In genomic region chr17:76515291-76515949, GRCh38 we compare ENCODE assay signal across 8 cellular contexts. TPM values are rescaled to one million over a fixed set of nuclear protein-coding genes. Genes with fewer than 3 reads are reported as not detected.
DNase-seq lines count a peak whose midpoint lies in the region; ATAC-seq and TF ChIP-seq lines count a peak whose summit lies in the region.

No MANE protein-coding gene starts in this region.

- DNase-seq in CD14-positive monocyte (ENCODE audit: low spot score) (peak; percentile 93), mammary epithelial cell (peak; percentile 91), SHP77 treated with DMSO at 0.1 percent for 48 hours (lab: John Stamatoyannopoulos, UW) (no peak), WTC11 (ENCODE audit: low spot score) (no peak)
- DNase-seq in activated CD4-positive, CD25-positive, alpha-beta regulatory T cell (lab: John Stamatoyannopoulos, UW), result peak; percentile 22 to 63 (median 57)

- H3K4me3 Mint-ChIP-seq in CD14-positive monocyte (peak overlapping the region; percentile 67 to 88), WTC11 (no peak overlapping the region)
- peak overlapping the region; percentile 57 for H3K4me3 Mint-ChIP-seq in stimulated activated memory B cell treated with anti-CD40 and anti-IgM and Interleukin-4, amounts not matched to agents 10 μg/mL and 1 μg/mL and 100 μg/mL, for 72 hours

- no peaks in the 10 kb centered on the region for H3K9me3 ChIP-seq in mammary epithelial cell (replicated peaks; ENCODE audit: insufficient read depth, low read length)
- H3K9me3 ChIP-seq in muscle layer of duodenum (ENCODE audit: control insufficient read depth in 1 of 2, low read length in 2 of 2), result no peaks in the 10 kb centered on the region

- WGBS in mammary epithelial cell (ENCODE audit: low coverage, missing lambda C conversion rate), result 17% methylated on average over 19 of the region's 21 CpGs

- peak overlapping the region; percentile 92 for H2AFZ ChIP-seq in mammary epithelial cell (ENCODE audit: low read depth, low read length)

- H4K20me1 ChIP-seq in mammary epithelial cell (ENCODE audit: insufficient read depth, low read length), result no peaks in the 10 kb centered on the region

- H3K9ac ChIP-seq in mammary epithelial cell (ENCODE audit: insufficient read depth, low read length), result peak overlapping the region; percentile 57

- in situ Hi-C loops in mammary epithelial cell (cut with MboI; ENCODE audit: low sequenced_read_pairs in 2 of 2), result no loop called here

- peak overlapping the region; percentile 56 for H3K4me2 ChIP-seq in mammary epithelial cell (ENCODE audit: insufficient read depth, low read depth, low read length)

- H3K4me3 ChIP-seq in mammary epithelial cell (replicated peaks in 1 of 3; ENCODE audit: insufficient read depth in 1 of 3, low read depth in 2 of 3, low read length in 3 of 3) (peak overlapping the region in 1 of 3 experiments; percentile 5), muscle layer of duodenum (ENCODE audit: low read depth in 1 of 2, low read length in 2 of 2) (no peak overlapping the region)

- H3K27ac ChIP-seq in mammary epithelial cell (ENCODE audit: insufficient read depth, low read depth, low read length), result peak overlapping the region; percentile 58
- H3K27ac ChIP-seq in muscle layer of duodenum (ENCODE audit: low read length), result peak overlapping the region; percentile 45

- H3K4me1 ChIP-seq in mammary epithelial cell (ENCODE audit: insufficient read depth, low read length) (peaks cover 9% of the 10 kb centered on the region), muscle layer of duodenum (ENCODE audit: control insufficient read depth in 1 of 2, insufficient read depth in 2 of 2, low read length in 2 of 2) (peaks cover 0 to 5% of the 10 kb centered on the region in 2 donors)

- peaks cover 3% of the 10 kb centered on the region for H3K27me3 ChIP-seq in mammary epithelial cell (ENCODE audit: insufficient read depth, low read length)
- H3K27me3 ChIP-seq in muscle layer of duodenum (ENCODE audit: low read depth, low read length), result no peaks in the 10 kb centered on the region

- H3K27ac Mint-ChIP-seq in CD14-positive monocyte (peak overlapping the region; percentile 92 to 99 (median 94)), WTC11 (no peak overlapping the region)
- peak overlapping the region; percentile 84 for H3K27ac Mint-ChIP-seq in stimulated activated memory B cell treated with anti-CD40 and anti-IgM and Interleukin-4, amounts not matched to agents 10 μg/mL and 1 μg/mL and 100 μg/mL, for 72 hours

- H3K27me3 Mint-ChIP-seq in CD14-positive monocyte (ENCODE audit: low read depth in 3 of 3) (peaks cover 6 to 10% (median 9%) of the 10 kb centered on the region in 3 donors), WTC11 (ENCODE audit: low read depth) (peaks cover 10% of the 10 kb centered on the region)
- peaks cover 15% of the 10 kb centered on the region for H3K27me3 Mint-ChIP-seq in stimulated activated memory B cell treated with anti-CD40 and anti-IgM and Interleukin-4, amounts not matched to agents 10 μg/mL and 1 μg/mL and 100 μg/mL, for 72 hours

- CTCF ChIA-PET in mammary epithelial cell (lab: Charles Lee; ENCODE audit: low non-redundant PET), result no interaction called here
- CTCF ChIA-PET in WTC11 (lab: Charles Lee), result interaction anchor here (3.9 kb wide), 1 partner anchor 8 kb away, joined by 16 read pairs; no protein-coding TSS in a partner anchor

- H3K79me2 ChIP-seq in mammary epithelial cell (ENCODE audit: insufficient read depth, low read length), result no peaks in the 10 kb centered on the region

- dilution Hi-C loops in mammary epithelial cell (cut with HindIII; ENCODE audit: low sequenced_read_pairs), result no loop called here

- intact Hi-C loops in CD14-positive monocyte (cut with micrococcal nuclease), result no loop called here
- intact Hi-C loops in mammary epithelial cell (cut with micrococcal nuclease), result no loop called here

- peaks cover 47% of the 10 kb centered on the region for H3K4me1 Mint-ChIP-seq in CD14-positive monocyte
- peaks cover 19% of the 10 kb centered on the region for H3K4me1 Mint-ChIP-seq in stimulated activated memory B cell treated with anti-CD40 and anti-IgM and Interleukin-4, amounts not matched to agents 10 μg/mL and 1 μg/mL and 100 μg/mL, for 72 hours
- H3K4me1 Mint-ChIP-seq in WTC11, result peaks cover 7% of the 10 kb centered on the region

- POLR2A ChIA-PET in WTC11 (lab: Charles Lee), result no interaction called here

- BruUV-seq in mammary epithelial cell (replicated peaks; lab: Mats Ljungman, UMichigan), result no TSS peak

- ATAC-seq in HG02870 (IDR thresholded peaks at IDR 0.05; ENCODE audit: unreplicated experiment) (peak; percentile 63), WTC11 (no peak)
- peak; percentile 90 for ATAC-seq in stimulated activated memory B cell treated with anti-CD40 and anti-IgM and Interleukin-4, amounts not matched to agents 10 μg/mL and 1 μg/mL and 100 μg/mL, for 72 hours

- TF ChIP-seq CTCF in CD14-positive monocyte (IDR thresholded peaks at IDR 0.05) (no peak), mammary epithelial cell (conservative IDR thresholded peaks at IDR 0.05 in 1 of 2, IDR thresholded peaks at IDR 0.05 in 1 of 2; ENCODE audit: extremely low read depth in 1 of 2, insufficient read depth in 1 of 2, low read depth in 1 of 2, low read length in 2 of 2) (no peak), WTC11 (IDR thresholded peaks at IDR 0.05) (no peak)

- H3K36me3 ChIP-seq in mammary epithelial cell (ENCODE audit: insufficient read depth, low read length) (no peaks in the 10 kb centered on the region), muscle layer of duodenum (ENCODE audit: control insufficient read depth in 1 of 2, insufficient read depth in 2 of 2, low read length in 2 of 2) (no peaks in the 10 kb centered on the region)

- H3K9me3 Mint-ChIP-seq in CD14-positive monocyte (peaks cover 0 to 3% (median 0%) of the 10 kb centered on the region in 7 donors), WTC11 (no peaks in the 10 kb centered on the region)
- no peaks in the 10 kb centered on the region for H3K9me3 Mint-ChIP-seq in stimulated activated memory B cell treated with anti-CD40 and anti-IgM and Interleukin-4, amounts not matched to agents 10 μg/mL and 1 μg/mL and 100 μg/mL, for 72 hours

- H3K36me3 Mint-ChIP-seq in CD14-positive monocyte (no peaks in the 10 kb centered on the region), WTC11 (no peaks in the 10 kb centered on the region)
- no peaks in the 10 kb centered on the region for H3K36me3 Mint-ChIP-seq in stimulated activated memory B cell treated with anti-CD40 and anti-IgM and Interleukin-4, amounts not matched to agents 10 μg/mL and 1 μg/mL and 100 μg/mL, for 72 hours

TF ChIP-seq in WTC11, 78 proteins besides CTCF, POLR2A, EP300 and RAD21 (continues in another document):
- TF ChIP-seq, protein P1, sequence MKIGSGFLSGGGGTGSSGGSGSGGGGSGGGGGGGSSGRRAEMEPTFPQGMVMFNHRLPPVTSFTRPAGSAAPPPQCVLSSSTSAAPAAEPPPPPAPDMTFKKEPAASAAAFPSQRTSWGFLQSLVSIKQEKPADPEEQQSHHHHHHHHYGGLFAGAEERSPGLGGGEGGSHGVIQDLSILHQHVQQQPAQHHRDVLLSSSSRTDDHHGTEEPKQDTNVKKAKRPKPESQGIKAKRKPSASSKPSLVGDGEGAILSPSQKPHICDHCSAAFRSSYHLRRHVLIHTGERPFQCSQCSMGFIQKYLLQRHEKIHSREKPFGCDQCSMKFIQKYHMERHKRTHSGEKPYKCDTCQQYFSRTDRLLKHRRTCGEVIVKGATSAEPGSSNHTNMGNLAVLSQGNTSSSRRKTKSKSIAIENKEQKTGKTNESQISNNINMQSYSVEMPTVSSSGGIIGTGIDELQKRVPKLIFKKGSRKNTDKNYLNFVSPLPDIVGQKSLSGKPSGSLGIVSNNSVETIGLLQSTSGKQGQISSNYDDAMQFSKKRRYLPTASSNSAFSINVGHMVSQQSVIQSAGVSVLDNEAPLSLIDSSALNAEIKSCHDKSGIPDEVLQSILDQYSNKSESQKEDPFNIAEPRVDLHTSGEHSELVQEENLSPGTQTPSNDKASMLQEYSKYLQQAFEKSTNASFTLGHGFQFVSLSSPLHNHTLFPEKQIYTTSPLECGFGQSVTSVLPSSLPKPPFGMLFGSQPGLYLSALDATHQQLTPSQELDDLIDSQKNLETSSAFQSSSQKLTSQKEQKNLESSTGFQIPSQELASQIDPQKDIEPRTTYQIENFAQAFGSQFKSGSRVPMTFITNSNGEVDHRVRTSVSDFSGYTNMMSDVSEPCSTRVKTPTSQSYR (CRISPR knock-in tag; IDR thresholded peaks at IDR 0.05), result no peak
- TF ChIP-seq ZNF219 (CRISPR knock-in tag; IDR thresholded peaks at IDR 0.05; ENCODE audit: borderline replicate concordance) (no peak), IRF2 (CRISPR knock-in tag; IDR thresholded peaks at IDR 0.05; ENCODE audit: borderline replicate concordance, low read depth) (no peak), GTF2I (CRISPR knock-in tag; conservative IDR thresholded peaks at IDR 0.05) (no peak)

RNA-seq across cellular contexts. Expression of gene RHBDF2, which starts 14.2 kb away (rescaled TPM):
- polyA plus RNA-seq in CD14-positive monocyte (10 to 100 TPM; 36.9 to 68.6 TPM), mammary epithelial cell (30.6 TPM)
- total RNA-seq in mammary epithelial cell (10 to 100 TPM; 22.0 to 51.3 TPM), WTC11 (2021) (28.6 to 33.0 TPM (median 31.5 TPM) in 3 replicates)
- 21.1 TPM for polyA minus RNA-seq in mammary epithelial cell

RNA-seq across cellular contexts. Expression of gene CYGB, which starts 22.1 kb away (rescaled TPM):
- polyA plus RNA-seq in CD14-positive monocyte (not detected), mammary epithelial cell (18.8 TPM)
- total RNA-seq in mammary epithelial cell (10 to 100 TPM in 1 of 2 donors, 1 to 10 TPM in 1; 3.3 to 17.0 TPM), WTC11 (2021) (3.6 to 5.3 TPM (median 5.1 TPM) in 3 replicates)
- 18.6 TPM for polyA minus RNA-seq in mammary epithelial cell

RNA-seq across cellular contexts. Expression of gene PRCD, which starts 24.4 kb away (rescaled TPM):
- polyA plus RNA-seq in CD14-positive monocyte, result not detected
- 1 to 10 TPM in 1 of 2 donors, under 1 TPM in 1; 0.66 to 1.2 TPM for total RNA-seq in mammary epithelial cell
- 0.71 TPM for polyA plus RNA-seq in mammary epithelial cell
- not detected for polyA minus RNA-seq in mammary epithelial cell
- total RNA-seq in WTC11 (2021), result 2.7 to 4.5 TPM (median 4.0 TPM) in 3 replicates

RNA-seq across cellular contexts. Expression of gene AANAT, which starts 48.0 kb away (rescaled TPM):
- polyA plus RNA-seq in CD14-positive monocyte (not detected), mammary epithelial cell (0.16 TPM)
- total RNA-seq in mammary epithelial cell (not detected), WTC11 (2021) (0.17 to 0.57 TPM in 2 of 3 replicates, not detected in the other)
- not detected for polyA minus RNA-seq in mammary epithelial cell

Comparison
In these comparisons a context has a peak if more than half of its experiments do, and no peak if none do; other contexts are left out.
1. DNase-seq: peak in CD14-positive monocyte (single experiment), activated CD4-positive, CD25-positive, alpha-beta regulatory T cell (4 of 4) and mammary epithelial cell (single experiment); none in SHP77 treated with DMSO at 0.1 percent for 48 hours (single experiment) and WTC11 (single experiment).